In the genomic region with DNA sequence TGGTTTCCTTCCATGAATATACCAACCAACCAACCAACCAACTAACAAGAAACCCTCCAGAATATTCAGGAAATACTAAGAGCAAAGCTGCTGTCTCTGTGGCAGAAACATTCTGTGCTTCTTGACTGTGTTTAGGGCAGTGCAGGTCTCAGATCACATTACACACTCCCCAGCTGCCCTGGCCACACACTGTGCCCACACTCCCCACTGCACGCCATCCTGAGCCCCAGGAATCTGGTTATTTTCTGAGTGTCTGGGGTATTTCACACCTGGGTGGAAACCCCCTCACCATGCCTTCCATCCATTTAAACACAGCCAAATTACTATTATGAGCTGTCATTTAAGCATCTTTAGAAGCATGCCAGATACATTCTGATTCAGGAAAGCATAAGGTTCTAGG, we compare ENCODE assay signal across 8 cellular contexts.
DNase-seq lines count a peak whose midpoint lies in the region; ATAC-seq and TF ChIP-seq lines count a peak whose summit lies in the region.

No MANE protein-coding gene starts in this region.

- no peaks in the 10 kb centered on the region for H4K20me1 ChIP-seq in Karpas-422 (ENCODE audit: insufficient read depth, low read depth, low read length)

- H3K36me3 ChIP-seq in brain microvascular endothelial cell (replicated peaks), result no peaks in the 10 kb centered on the region
- H3K36me3 ChIP-seq in gastrocnemius medialis, result no peaks in the 10 kb centered on the region
- no peaks in the 10 kb centered on the region for H3K36me3 ChIP-seq in Karpas-422 (ENCODE audit: insufficient read depth, low read length)

- H3K27ac ChIP-seq in brain microvascular endothelial cell, result no peak overlapping the region
- peak overlapping the region; percentile 51 to 80 (median 78) for H3K27ac ChIP-seq in gastrocnemius medialis
- no peak overlapping the region for H3K27ac ChIP-seq in Karpas-422 (ENCODE audit: low read length)

- H3K9ac ChIP-seq in Karpas-422 (ENCODE audit: low read length), result no peak overlapping the region

- H2AFZ ChIP-seq in Karpas-422 (ENCODE audit: low read length), result no peak overlapping the region

- TF ChIP-seq POLR2A in gastrocnemius medialis (IDR thresholded peaks at IDR 0.05), result no peak

- peak; percentile 63 for DNase-seq in NCI-H146 (lab: John Stamatoyannopoulos, UW)
- DNase-seq in brain microvascular endothelial cell, result peak; percentile 20
- DNase-seq in gastrocnemius medialis, result peak; percentile 13 to 26
- no peak for DNase-seq in dermis blood vessel endothelial cell
- DNase-seq in Karpas-422, result no peak
- no peak for DNase-seq in HuH-7 (ENCODE audit: low spot score)
- no peak for DNase-seq in foreskin fibroblast

- H3K4me1 ChIP-seq in gastrocnemius medialis (peaks cover 36 to 46% of the 10 kb centered on the region in 2 donors), Karpas-422 (ENCODE audit: low read length) (0 out of 2 replicates have a peak, but pooled peaks cover 5% of the 10 kb centered on the region)

- no peaks in the 10 kb centered on the region for H3K9me2 ChIP-seq in Karpas-422 (replicated peaks; ENCODE audit: insufficient read depth, low read length)

- ATAC-seq in GM18867 (IDR thresholded peaks at IDR 0.05; ENCODE audit: unreplicated experiment), result peak; percentile 57
- ATAC-seq in gastrocnemius medialis, result peak; percentile 72 to 83

- TF ChIP-seq CTCF in brain microvascular endothelial cell (IDR thresholded peaks at IDR 0.05; ENCODE audit: low read depth, low read length, missing control alignments) (no peak), gastrocnemius medialis (IDR thresholded peaks at IDR 0.05 in 4 of 5, conservative IDR thresholded peaks at IDR 0.05 in 1 of 5) (no peak), foreskin fibroblast (IDR thresholded peaks at IDR 0.05; ENCODE audit: low read depth, low read length) (no peak)

- H3K9me3 ChIP-seq in gastrocnemius medialis, result no peaks in the 10 kb centered on the region
- no peaks in the 10 kb centered on the region for H3K9me3 ChIP-seq in Karpas-422 (ENCODE audit: low read length)

- H3K27me3 ChIP-seq in brain microvascular endothelial cell (replicated peaks) (no peaks in the 10 kb centered on the region), gastrocnemius medialis (no peaks in the 10 kb centered on the region), Karpas-422 (ENCODE audit: low read length) (no peaks in the 10 kb centered on the region)

- intact Hi-C loops in gastrocnemius medialis (cut with DNase I; ENCODE audit: low total_unique reads), result no loop called here

- in situ Hi-C loops in brain microvascular endothelial cell (cut with HindIII; ENCODE audit: low pct_ligation_motif_present, low sequenced_read_pairs), result no loop called here
- in situ Hi-C loops in gastrocnemius medialis (cut with MboI; ENCODE audit: low sequenced_read_pairs in 4 of 4), result no loop called here

- H3K4me2 ChIP-seq in Karpas-422 (ENCODE audit: low read depth, low read length, poor library complexity, severe bottlenecking), result no peak overlapping the region

- H3K4me3 ChIP-seq in brain microvascular endothelial cell (ENCODE audit: low read depth, low read length) (no peak overlapping the region), gastrocnemius medialis (peak overlapping the region; percentile 35 to 60 (median 54)), Karpas-422 (ENCODE audit: low read length) (no peak overlapping the region), foreskin fibroblast (ENCODE audit: low read depth in 1 of 2, low read length in 2 of 2) (no peak overlapping the region)

- H3K79me2 ChIP-seq in Karpas-422 (ENCODE audit: low read length), result no peaks in the 10 kb centered on the region

Comparison
In these comparisons a context has a peak if more than half of its experiments do, and no peak if none do; other contexts are left out.
1. DNase-seq: peak in NCI-H146 (single experiment), brain microvascular endothelial cell (single experiment) and gastrocnemius medialis (2 of 2); none in dermis blood vessel endothelial cell (single experiment), Karpas-422 (single experiment), HuH-7 (single experiment) and foreskin fibroblast (0 of 2).
2. H3K27ac ChIP-seq: peak in gastrocnemius medialis (4 of 4); none in brain microvascular endothelial cell (single experiment) and Karpas-422 (single experiment).
3. H3K4me3 ChIP-seq: peak in gastrocnemius medialis (4 of 4); none in brain microvascular endothelial cell (single experiment), Karpas-422 (single experiment) and foreskin fibroblast (0 of 2).